In genomic region chr2:97741251-97741650, GRCh38 we compare ENCODE assay signal across 1 cellular context.
TF ChIP-seq lines count a peak whose summit lies in the region.

No MANE protein-coding gene starts in this region.

TF ChIP-seq in H1, 55 proteins besides CTCF, POLR2A, EP300 and RAD21:
- no peak for TF ChIP-seq BACH1 (IDR thresholded peaks at IDR 0.05; ENCODE audit: low read length)
- no peak for TF ChIP-seq HDAC6 (IDR thresholded peaks at IDR 0.05; ENCODE audit: low read depth, low read length)
- TF ChIP-seq CHD1 (IDR thresholded peaks at IDR 0.05; ENCODE audit: low read depth, low read length) = no peak
- no peak for TF ChIP-seq GABPA (IDR thresholded peaks at IDR 0.05; ENCODE audit: borderline replicate concordance, insufficient read depth, low read length)
- no peak for TF ChIP-seq CHD2 (IDR thresholded peaks at IDR 0.05; ENCODE audit: low read length)
- no peak for TF ChIP-seq CBX5 (IDR thresholded peaks at IDR 0.05; ENCODE audit: low read depth, low read length)
- no peak for TF ChIP-seq SP2 (IDR thresholded peaks at IDR 0.05; ENCODE audit: low read length)
- TF ChIP-seq KDM1A (IDR thresholded peaks at IDR 0.05; ENCODE audit: borderline replicate concordance, low read length) = no peak
- no peak for TF ChIP-seq SP4 (IDR thresholded peaks at IDR 0.05; ENCODE audit: low read length)
- no peak for TF ChIP-seq MAX (IDR thresholded peaks at IDR 0.05)
- TF ChIP-seq NANOG (IDR thresholded peaks at IDR 0.05; ENCODE audit: insufficient read depth, low read depth, low read length, poor library complexity, severe bottlenecking) = no peak
- no peak for TF ChIP-seq SAP30 (IDR thresholded peaks at IDR 0.05; ENCODE audit: insufficient read depth, insufficient replicate concordance, low read length)
- TF ChIP-seq JUN (IDR thresholded peaks at IDR 0.05; ENCODE audit: low read depth, low read length) = no peak
- no peak for TF ChIP-seq TCF12 (IDR thresholded peaks at IDR 0.05; ENCODE audit: low read depth, low read length)
- TF ChIP-seq SIN3A (conservative IDR thresholded peaks at IDR 0.05 in 1 of 2, IDR thresholded peaks at IDR 0.05 in 1 of 2; ENCODE audit: low read depth in 1 of 2, low read length in 2 of 2) = no peak
- no peak for TF ChIP-seq JUND (IDR thresholded peaks at IDR 0.05; ENCODE audit: low read length)
- TF ChIP-seq ATF2 (IDR thresholded peaks at IDR 0.05; ENCODE audit: low read length) = no peak
- TF ChIP-seq SRF (IDR thresholded peaks at IDR 0.05; ENCODE audit: low read depth, low read length) = no peak
- TF ChIP-seq RFX5 (IDR thresholded peaks at IDR 0.05; ENCODE audit: borderline replicate concordance, low read depth, low read length) = no peak
- no peak for TF ChIP-seq MAFK (IDR thresholded peaks at IDR 0.05; ENCODE audit: low read depth, low read length)
TF ChIP-seq in H1: peak in this region for 0.
